ENCODE assay signal across 9 cellular contexts in genomic region chr4:22410645-22411247, GRCh38.
DNase-seq lines count a peak whose midpoint lies in the region; ATAC-seq, FAIRE-seq and TF ChIP-seq lines count a peak whose summit lies in the region.
"Had no signal": no experiment of that assay in that cellular context is flagged by ENCODE, and none has a peak within 500 bp of the region (broad histone marks: within the 10 kb centered on the region; RNA-seq: fewer than 3 reads in every experiment).

No MANE protein-coding gene starts in this region.

- no peak for TF ChIP-seq POLR2A in GM12878 (IDR thresholded peaks at IDR 0.05; ENCODE audit: low read depth, low read length)

- H3K4me3 Mint-ChIP-seq in Calu3 (ENCODE audit: low read depth, unreplicated experiment): no peak overlapping the region

- no peak overlapping the region for H3K4me3 ChIP-seq in GM12878
- no peak overlapping the region for H3K4me3 ChIP-seq in mucosa of descending colon
- H3K4me3 ChIP-seq: ovary had no signal

- no peaks in the 10 kb centered on the region for H3K27me3 Mint-ChIP-seq in Calu3 (ENCODE audit: unreplicated experiment)

- H3K27ac ChIP-seq in GM12878 (ENCODE audit: control insufficient read depth, insufficient read depth): no peak overlapping the region
- H3K27ac ChIP-seq: ovary had no signal

- ATAC-seq in GM12878 (no peak), mucosa of descending colon (no peak), GM19452 (IDR thresholded peaks at IDR 0.05; ENCODE audit: unreplicated experiment) (no peak), GM21526 (IDR thresholded peaks at IDR 0.05; ENCODE audit: low FRiP score, unreplicated experiment) (no peak), GM18519 (IDR thresholded peaks at IDR 0.05; ENCODE audit: low FRiP score, unreplicated experiment) (no peak), GM21786 (IDR thresholded peaks at IDR 0.05; ENCODE audit: unreplicated experiment) (no peak)

- CTCF ChIA-PET in Calu3 (lab: Charles Lee): interaction anchor here (0.6 kb wide), 1 partner anchor 1505 kb away, joined by 8 read pairs; no protein-coding TSS in a partner anchor
- CTCF ChIA-PET in GM12878 (lab: Yijun Ruan, JAX): interaction anchor here (0.6 to 6.6 kb wide), 43 partner anchors 10 to 622 kb away, joined by 3 to 117 read pairs (median 5); partner anchors contain the start of genes ADGRA3 and GBA3

- no peak overlapping the region for H3K27ac Mint-ChIP-seq in Calu3 (ENCODE audit: unreplicated experiment)

- H2AFZ ChIP-seq in GM12878 (ENCODE audit: control insufficient read depth, low read depth, low read length): no peak overlapping the region

- intact Hi-C loops in Calu3 (cut with micrococcal nuclease; ENCODE audit: unreplicated experiment): loop anchor here (1.0 to 2.0 kb wide), 2 partner anchors 197 to 278 kb away; no protein-coding TSS in a partner anchor
- intact Hi-C loops in GM12878 (cut with micrococcal nuclease; ENCODE audit: unreplicated experiment): loop anchor here (1.0 to 5.0 kb wide), 3 partner anchors 92 to 277 kb away; no protein-coding TSS in a partner anchor
- intact Hi-C loops in mucosa of descending colon (cut with DNase I, micrococcal nuclease): loop anchor here (5.0 to 10.0 kb wide), 3 partner anchors 197 to 284 kb away; partner anchors contain the start of gene GBA3 (in 2 of the 2)

- peak; percentile 34; the same call in 1 of the 2 replicates for TF ChIP-seq RAD21 in GM12878 (IDR thresholded peaks at IDR 0.05; ENCODE audit: insufficient read depth, low read depth, low read length)

- no peak overlapping the region for H3K4me2 ChIP-seq in GM12878 (ENCODE audit: control insufficient read depth, insufficient read depth)

- in situ Hi-C loops in GM12878 (cut with MboI): no loop called here

- SMC1A ChIA-PET in GM12878 (lab: Charles Lee; ENCODE audit: uncharacterized antibody, unreplicated experiment): interaction anchor here (0.7 to 10.0 kb wide), 36 partner anchors 10 to 765 kb away, joined by 3 to 101 read pairs (median 4); partner anchors contain the start of gene GBA3

- H3K36me3 ChIP-seq in GM12878 (ENCODE audit: control insufficient read depth in 2 of 2, insufficient read depth in 2 of 2, low read length in 1 of 2): no peaks in the 10 kb centered on the region
- H3K36me3 ChIP-seq in mucosa of descending colon (ENCODE audit: low read depth): no peaks in the 10 kb centered on the region
- H3K36me3 ChIP-seq: ovary had no signal

- H3K4me1 Mint-ChIP-seq in Calu3 (ENCODE audit: low read depth, unreplicated experiment): no peaks in the 10 kb centered on the region

- peaks cover 8% of the 10 kb centered on the region for H3K36me3 Mint-ChIP-seq in Calu3 (ENCODE audit: insufficient read depth, unreplicated experiment)

- POLR2A ChIA-PET in GM12878 (lab: Charles Lee): interaction anchor here (1.0 kb wide), 1 partner anchor 197 kb away, joined by 4 read pairs; no protein-coding TSS in a partner anchor

- no peak for TF ChIP-seq EP300 in GM12878 (IDR thresholded peaks at IDR 0.05; ENCODE audit: borderline replicate concordance in 1 of 2, control insufficient read depth in 1 of 2, low read depth in 2 of 2, low read length in 2 of 2)

- WGBS in GM12878 (ENCODE audit: insufficient coverage, insufficient replicate concordance, low lambda C conversion rate, missing lambda C conversion rate): 0% methylated on average over 1 of the region's 1 CpG

- TF ChIP-seq CTCF in Calu3 (IDR thresholded peaks at IDR 0.05; ENCODE audit: unreplicated experiment): peak; percentile 25
- TF ChIP-seq CTCF in GM12878 (IDR thresholded peaks at IDR 0.05 in 2 of 3, conservative IDR thresholded peaks at IDR 0.05 in 1 of 3; ENCODE audit: control insufficient read depth in 2 of 3, extremely low read depth in 1 of 3, insufficient read depth in 1 of 3, low read depth in 3 of 3, low read length in 3 of 3): peak in 2 of 3 experiments; percentile 31 to 46; a peak in 4 of 6 replicates
- peak; percentile 31 for TF ChIP-seq CTCF in mucosa of descending colon (IDR thresholded peaks at IDR 0.05)

- H3K79me2 ChIP-seq in GM12878 (ENCODE audit: control insufficient read depth, insufficient read depth, low read length): no peaks in the 10 kb centered on the region

- FAIRE-seq in GM12878 (lab: Jason Lieb, UNC): peak; percentile 80

- H3K9ac ChIP-seq in GM12878 (ENCODE audit: control insufficient read depth, insufficient read depth, low read length): no peak overlapping the region

- DNase-seq in Calu3 (no peak), Kasumi-1 (lab: John Stamatoyannopoulos, UW) (peak; percentile 61 to 65), GM12878 (ENCODE audit: low read depth, low spot score) (no peak), mucosa of descending colon (no peak)
- DNase-seq: ovary had no signal

- H3K9me3 Mint-ChIP-seq in Calu3 (ENCODE audit: low read depth, unreplicated experiment): no peaks in the 10 kb centered on the region

- H4K20me1 ChIP-seq in GM12878 (ENCODE audit: control insufficient read depth, insufficient read depth): no peaks in the 10 kb centered on the region

- RAD21 ChIA-PET in GM12878 (lab: Charles Lee; ENCODE audit: unreplicated experiment): interaction anchor here (0.5 to 5.5 kb wide), 25 partner anchors 9 to 622 kb away, joined by 3 to 66 read pairs (median 3); partner anchors contain the start of gene GBA3

- H3K9me3 ChIP-seq in GM12878 (replicated peaks; ENCODE audit: control insufficient read depth, insufficient read depth, low read length) (no peaks in the 10 kb centered on the region), mucosa of descending colon (no peaks in the 10 kb centered on the region)
- H3K9me3 ChIP-seq: ovary had no signal

- no peaks in the 10 kb centered on the region for H3K4me1 ChIP-seq in GM12878 (ENCODE audit: control insufficient read depth, insufficient read depth, low read length)
- H3K4me1 ChIP-seq in mucosa of descending colon (ENCODE audit: low read depth): no peaks in the 10 kb centered on the region

- BruUV-seq in Calu3 (replicated peaks; lab: Mats Ljungman, UMichigan) (no TSS peak), GM12878 (replicated peaks; lab: Mats Ljungman, UMichigan) (no TSS peak)

- H3K27me3 ChIP-seq in GM12878 (replicated peaks in 1 of 2; ENCODE audit: control insufficient read depth in 2 of 2, insufficient read depth in 2 of 2, low read length in 1 of 2): no peaks in the 10 kb centered on the region
- H3K27me3 ChIP-seq: ovary had no signal

TF ChIP-seq in GM12878, 131 proteins besides CTCF, POLR2A, EP300 and RAD21:
- TF ChIP-seq JUNB (IDR thresholded peaks at IDR 0.05) (no peak), SMC3 (IDR thresholded peaks at IDR 0.05; ENCODE audit: borderline replicate concordance, low read length) (peak; percentile 44; the same call in 1 of the 2 replicates), KAT2A (conservative IDR thresholded peaks at IDR 0.05; ENCODE audit: control insufficient read depth, low read depth, low read length) (no peak), NR2F1 (conservative IDR thresholded peaks at IDR 0.05) (no peak), RELB (IDR thresholded peaks at IDR 0.05; ENCODE audit: low read depth) (no peak)

Comparison
In these comparisons a context has a peak if more than half of its experiments do, and no peak if none do; other contexts are left out.
1. DNase-seq: peak in Kasumi-1 (2 of 2); none in Calu3 (single experiment), GM12878 (single experiment) and mucosa of descending colon (0 of 3).
2. Peak in every context shown above with its lines, with median percentiles within 50 percentile points of each other: CTCF ChIP-seq.